Comparison of ENCODE assay signal across 18 cellular contexts in the genomic region with DNA sequence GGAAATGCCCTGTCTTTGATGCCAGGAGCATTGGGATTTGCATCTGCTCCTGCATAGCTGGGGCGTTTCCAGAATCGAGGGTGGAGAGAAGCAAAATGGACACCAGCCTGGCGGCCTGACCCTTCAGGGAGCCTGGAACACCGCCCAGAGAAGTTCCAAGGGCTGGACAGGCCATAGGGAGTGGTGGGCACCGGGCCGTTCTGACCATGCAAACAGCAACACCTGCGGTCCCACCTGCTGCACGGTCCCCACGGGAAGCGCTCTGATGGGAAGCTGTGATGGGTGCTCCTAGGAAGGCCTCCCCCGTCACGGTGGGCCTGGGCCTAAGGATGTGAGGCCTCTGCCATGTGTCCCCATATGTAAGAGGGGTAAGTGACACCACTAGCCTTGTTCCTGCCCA. TPM values are rescaled to one million over a fixed set of nuclear protein-coding genes. Genes with fewer than 3 reads are reported as not detected.
DNase-seq lines count a peak whose midpoint lies in the region; ATAC-seq, FAIRE-seq and TF ChIP-seq lines count a peak whose summit lies in the region.
"Had no signal": no experiment of that assay in that cellular context is flagged by ENCODE, and none has a peak within 500 bp of the region (broad histone marks: within the 10 kb centered on the region; RNA-seq: fewer than 3 reads in every experiment).

No MANE protein-coding gene starts in this region.

- TF ChIP-seq RAD21 in IMR-90 (IDR thresholded peaks at IDR 0.05; ENCODE audit: low read length): no peak

- CTCF ChIA-PET in GM10248 (lab: Yijun Ruan, JAX): interaction anchor here (1.3 to 1.5 kb wide), 2 partner anchors 11 to 34 kb away, joined by 3 read pairs; a partner anchor contains a TSS
- CTCF ChIA-PET in IMR-90 (lab: Yijun Ruan, JAX): no interaction called here

- H3K4me2 ChIP-seq in IMR-90 (ENCODE audit: low read depth, low read length) (no peak overlapping the region), mesenchymal stem cell (ENCODE audit: low read length, poor library complexity, severe bottlenecking) (no peak overlapping the region)
- H3K4me2 ChIP-seq: GM23338 had no signal

- TF ChIP-seq CTCF in GM10248 (IDR thresholded peaks at IDR 0.05; ENCODE audit: control extremely low read depth, extremely low read depth, low read depth, missing control alignments) (no peak), IMR-90 (conservative IDR thresholded peaks at IDR 0.05; ENCODE audit: low read depth, low read length) (no peak), pancreas (IDR thresholded peaks at IDR 0.05) (no peak), GM20000 (IDR thresholded peaks at IDR 0.05; ENCODE audit: extremely low read depth, missing control alignments) (no peak)

- H2BK120ac ChIP-seq in IMR-90 (ENCODE audit: low read depth, low read length) (no peak overlapping the region), mesenchymal stem cell (ENCODE audit: low read depth, low read length) (no peak overlapping the region)

- no peak overlapping the region for H4K91ac ChIP-seq in IMR-90 (ENCODE audit: insufficient read depth, low read depth, low read length)
- peak overlapping the region; percentile 70 for H4K91ac ChIP-seq in mesenchymal stem cell (ENCODE audit: low read length)

- H3K79me1 ChIP-seq in IMR-90 (ENCODE audit: low read depth in 1 of 2, low read length in 2 of 2): peaks cover 0 to 2% of the 10 kb centered on the region in 2 experiments; a peak in 1 of 4 replicates
- no peaks in the 10 kb centered on the region for H3K79me1 ChIP-seq in mesenchymal stem cell (replicated peaks; ENCODE audit: low read length, poor library complexity, severe bottlenecking)

- H2AFZ ChIP-seq in IMR-90 (replicated peaks; ENCODE audit: low read length, poor library complexity) (no peak overlapping the region), mesenchymal stem cell (ENCODE audit: low read depth, low read length) (no peak overlapping the region)
- H2AFZ ChIP-seq: GM23338 had no signal

- no peak overlapping the region for H3K56ac ChIP-seq in IMR-90 (ENCODE audit: extremely low read depth, insufficient read depth, low read length)

- no peaks in the 10 kb centered on the region for H4K20me1 ChIP-seq in IMR-90 (ENCODE audit: insufficient read depth, low read length)

- H3K9me1 ChIP-seq in IMR-90 (ENCODE audit: insufficient read depth, low read length): peaks cover 10% of the 10 kb centered on the region

- H3K23ac ChIP-seq in IMR-90 (ENCODE audit: low read depth, low read length): no peak overlapping the region
- H3K23ac ChIP-seq in mesenchymal stem cell (ENCODE audit: low read length in 2 of 2): no peak overlapping the region

- H3K9me3 ChIP-seq in IMR-90 (ENCODE audit: control insufficient read depth, insufficient read depth, low read length) (no peaks in the 10 kb centered on the region), mesenchymal stem cell (ENCODE audit: control insufficient read depth, low read length) (no peaks in the 10 kb centered on the region), pancreas (no peaks in the 10 kb centered on the region)
- H3K9me3 ChIP-seq: HAP-1 had no signal

- ATAC-seq in IMR-90 (ENCODE audit: low read depth) (no peak), pancreas (no peak), GM21381 (IDR thresholded peaks at IDR 0.05; ENCODE audit: unreplicated experiment) (no peak)
- ATAC-seq: GM23338 had no signal

- no peaks in the 10 kb centered on the region for H3K27me3 ChIP-seq in IMR-90 (ENCODE audit: control insufficient read depth, insufficient read depth, low read length)
- no peaks in the 10 kb centered on the region for H3K27me3 ChIP-seq in mesenchymal stem cell (ENCODE audit: control insufficient read depth in 1 of 2, insufficient read depth in 1 of 2, low read length in 2 of 2)
- no peaks in the 10 kb centered on the region for H3K27me3 ChIP-seq in pancreas

- FAIRE-seq in pancreas (lab: Jason Lieb, UNC): no peak
- FAIRE-seq: GM12892, H54 had no signal

- H3K36me3 ChIP-seq in IMR-90 (ENCODE audit: control insufficient read depth, insufficient read depth, low read length): no peaks in the 10 kb centered on the region
- no peaks in the 10 kb centered on the region for H3K36me3 ChIP-seq in mesenchymal stem cell (ENCODE audit: control insufficient read depth in 1 of 2, insufficient read depth in 2 of 2, low read depth in 1 of 2, low read length in 2 of 2)
- H3K36me3 ChIP-seq in pancreas: no peaks in the 10 kb centered on the region
- H3K36me3 ChIP-seq: HAP-1 had no signal

- intact Hi-C loops in IMR-90 (cut with micrococcal nuclease) (loop anchor here (10.0 kb wide), 1 partner anchor 1486 kb away; no protein-coding TSS in a partner anchor), pancreas (cut with DNase I) (loop anchor here in 2 of 3 donors (5.0 to 10.0 kb wide), 2 partner anchors 96 to 98 kb away; no protein-coding TSS in a partner anchor)

- H3K4me1 ChIP-seq in IMR-90 (ENCODE audit: control insufficient read depth, insufficient read depth, low read length) (peaks cover 1% of the 10 kb centered on the region), mesenchymal stem cell (ENCODE audit: control insufficient read depth, insufficient read depth, low read depth, low read length) (peaks cover 19% of the 10 kb centered on the region), pancreas (no peaks in the 10 kb centered on the region)
- H3K4me1 ChIP-seq: HAP-1 had no signal

- H2AK5ac ChIP-seq in IMR-90 (ENCODE audit: low read depth, low read length): peak overlapping the region; percentile 20; the same call in 1 of the 2 replicates
- no peak overlapping the region for H2AK5ac ChIP-seq in mesenchymal stem cell (ENCODE audit: low read length, severe bottlenecking)

- in situ Hi-C loops in IMR-90 (cut with MboI; ENCODE audit: low sequenced_read_pairs): loop anchor here (10.0 kb wide), 1 partner anchor 106 kb away; no protein-coding TSS in a partner anchor

- peak overlapping the region in 1 of 2 experiments; percentile 68 for H2BK12ac ChIP-seq in mesenchymal stem cell (ENCODE audit: low read length in 2 of 2)

- H4K5ac ChIP-seq in IMR-90 (ENCODE audit: low read depth, low read length): no peak overlapping the region

- no peak overlapping the region for H2AK9ac ChIP-seq in IMR-90 (replicated peaks; ENCODE audit: low read depth, low read length, poor library complexity)

- H3K4me3 ChIP-seq in IMR-90 (ENCODE audit: insufficient read depth, low read depth, low read length) (no peak overlapping the region), mesenchymal stem cell (ENCODE audit: insufficient read depth in 1 of 2, low read depth in 1 of 2, low read length in 2 of 2) (no peak overlapping the region), pancreas (no peak overlapping the region)
- H3K4me3 ChIP-seq: GM23338, HAP-1 had no signal

- no peak overlapping the region for H3K14ac ChIP-seq in IMR-90 (replicated peaks; ENCODE audit: low read depth, low read length)
- no peak overlapping the region for H3K14ac ChIP-seq in mesenchymal stem cell (ENCODE audit: low read length in 2 of 2)

- H4K8ac ChIP-seq in IMR-90 (ENCODE audit: low read depth in 2 of 2, low read length in 2 of 2) (no peak overlapping the region), mesenchymal stem cell (ENCODE audit: low read length) (no peak overlapping the region)

- WGBS in IMR-90 (ENCODE audit: extremely low coverage in 2 of 2, insufficient read length in 1 of 2), 2 experiments: 74% methylated on average over 5 of the region's 12 CpGs; no CpG with 5 or more reads in 1 of the 2 experiments
- WGBS in mesenchymal stem cell: 94% methylated on average over 11 of the region's 12 CpGs
- WGBS in pancreas, 2 donors: 81 to 88% methylated on average over 12 of the region's 12 CpGs

- H3K9ac ChIP-seq in IMR-90 (ENCODE audit: low read depth, low read length) (no peak overlapping the region), mesenchymal stem cell (ENCODE audit: low read length) (no peak overlapping the region)

- H3K4ac ChIP-seq in IMR-90 (ENCODE audit: low read depth, low read length) (no peak overlapping the region), mesenchymal stem cell (ENCODE audit: low read depth in 1 of 2, low read length in 2 of 2) (peak overlapping the region in 1 of 2 experiments; percentile 51)

- POLR2A ChIA-PET in GM10248 (lab: Yijun Ruan, JAX): no interaction called here
- POLR2A ChIA-PET in IMR-90 (lab: Charles Lee; ENCODE audit: unreplicated experiment): no interaction called here

- H2BK15ac ChIP-seq in IMR-90 (ENCODE audit: low read depth, low read length) (no peak overlapping the region), mesenchymal stem cell (ENCODE audit: low read depth, poor library complexity, severe bottlenecking) (peak overlapping the region; percentile 30)

- BruUV-seq in IMR-90 (replicated peaks; lab: Mats Ljungman, UMichigan): no TSS peak

- no peak overlapping the region for H3K27ac ChIP-seq in IMR-90 (ENCODE audit: insufficient read depth, low read length)
- H3K27ac ChIP-seq in mesenchymal stem cell (ENCODE audit: low read length, poor library complexity, severe bottlenecking): no peak overlapping the region
- H3K27ac ChIP-seq in pancreas: no peak overlapping the region

- H3K18ac ChIP-seq in IMR-90 (ENCODE audit: low read depth, low read length) (no peak overlapping the region), mesenchymal stem cell (ENCODE audit: low read depth in 1 of 2, low read length in 2 of 2) (no peak overlapping the region)

- dilution Hi-C loops in IMR-90 (cut with HindIII; ENCODE audit: low sequenced_read_pairs, unreplicated experiment): no loop called here

- DNase-seq in GM10248 (ENCODE audit: extremely low spot score) (peak; percentile 9), IMR-90 (no peak), mesenchymal stem cell (no peak), pancreas (no peak), GM20000 (ENCODE audit: low spot score) (no peak), inferior parietal cortex (ENCODE audit: extremely low spot score) (no peak)
- DNase-seq: C1 segment of cervical spinal cord; Calu3; CD4-positive, alpha-beta memory T cell; COR-L47; DMS53; DMS79 treated with DMSO at 0.1 percent for 48 hours; GF-D8 had no signal

- H2BK5ac ChIP-seq in IMR-90 (ENCODE audit: low read depth, low read length, poor library complexity, severe bottlenecking): no peak overlapping the region
- no peak overlapping the region for H2BK5ac ChIP-seq in mesenchymal stem cell (ENCODE audit: low read depth, low read length, poor library complexity, severe bottlenecking)

- no peak for TF ChIP-seq POLR2A in IMR-90 (IDR thresholded peaks at IDR 0.05; ENCODE audit: low read depth, low read length)

- H2BK20ac ChIP-seq in IMR-90 (ENCODE audit: low read depth, low read length): no peak overlapping the region

TF ChIP-seq in IMR-90, 13 proteins besides CTCF, POLR2A, EP300 and RAD21 (continues in another document):
- TF ChIP-seq RCOR1 (IDR thresholded peaks at IDR 0.05; ENCODE audit: insufficient replicate concordance, low read length): no peak

RNA-seq across cellular contexts. Expression of a gene that starts 34.2 kb away (rescaled TPM):
- total RNA-seq in IMR-90 (2012; rRNA removed): 18.3 and 24.2 TPM in 2 replicates
- 24.2 and 31.1 TPM in 2 replicates for polyA plus RNA-seq in IMR-90 (2012; rRNA removed)
- polyA plus RNA-seq in IMR-90 (2012; cell fraction: cytosol; rRNA removed): 7.4 and 11.9 TPM in 2 replicates
- 105 and 271 TPM in 2 replicates for polyA plus RNA-seq in IMR-90 (2012; cell fraction: nucleus; rRNA removed; ENCODE audit: low replicate concordance)
- 34.0 TPM for polyA plus RNA-seq in mesenchymal stem cell (2013, experiment 1 of 2)
- polyA plus RNA-seq in mesenchymal stem cell (2013, experiment 2 of 2): 33.7 TPM
- total RNA-seq in pancreas: 100 to 1,000 TPM in 1 of 6 donors, 10 to 100 TPM in 5; 37.6 to 122 (median 59.3) TPM
- 100 to 1,000 TPM in 1 of 2 donors, 10 to 100 TPM in 1; 95.3 to 138 TPM for polyA plus RNA-seq in pancreas
